1 cellular context compared by ENCODE assay signal in genomic region chr12:85821759-85822158, GRCh38.
TF ChIP-seq lines count a peak whose summit lies in the region.

No MANE protein-coding gene starts in this region.

TF ChIP-seq in HepG2, 621 proteins besides CTCF, POLR2A, EP300 and RAD21 (continued from another document and continues in another):
- TF ChIP-seq, protein P1, sequence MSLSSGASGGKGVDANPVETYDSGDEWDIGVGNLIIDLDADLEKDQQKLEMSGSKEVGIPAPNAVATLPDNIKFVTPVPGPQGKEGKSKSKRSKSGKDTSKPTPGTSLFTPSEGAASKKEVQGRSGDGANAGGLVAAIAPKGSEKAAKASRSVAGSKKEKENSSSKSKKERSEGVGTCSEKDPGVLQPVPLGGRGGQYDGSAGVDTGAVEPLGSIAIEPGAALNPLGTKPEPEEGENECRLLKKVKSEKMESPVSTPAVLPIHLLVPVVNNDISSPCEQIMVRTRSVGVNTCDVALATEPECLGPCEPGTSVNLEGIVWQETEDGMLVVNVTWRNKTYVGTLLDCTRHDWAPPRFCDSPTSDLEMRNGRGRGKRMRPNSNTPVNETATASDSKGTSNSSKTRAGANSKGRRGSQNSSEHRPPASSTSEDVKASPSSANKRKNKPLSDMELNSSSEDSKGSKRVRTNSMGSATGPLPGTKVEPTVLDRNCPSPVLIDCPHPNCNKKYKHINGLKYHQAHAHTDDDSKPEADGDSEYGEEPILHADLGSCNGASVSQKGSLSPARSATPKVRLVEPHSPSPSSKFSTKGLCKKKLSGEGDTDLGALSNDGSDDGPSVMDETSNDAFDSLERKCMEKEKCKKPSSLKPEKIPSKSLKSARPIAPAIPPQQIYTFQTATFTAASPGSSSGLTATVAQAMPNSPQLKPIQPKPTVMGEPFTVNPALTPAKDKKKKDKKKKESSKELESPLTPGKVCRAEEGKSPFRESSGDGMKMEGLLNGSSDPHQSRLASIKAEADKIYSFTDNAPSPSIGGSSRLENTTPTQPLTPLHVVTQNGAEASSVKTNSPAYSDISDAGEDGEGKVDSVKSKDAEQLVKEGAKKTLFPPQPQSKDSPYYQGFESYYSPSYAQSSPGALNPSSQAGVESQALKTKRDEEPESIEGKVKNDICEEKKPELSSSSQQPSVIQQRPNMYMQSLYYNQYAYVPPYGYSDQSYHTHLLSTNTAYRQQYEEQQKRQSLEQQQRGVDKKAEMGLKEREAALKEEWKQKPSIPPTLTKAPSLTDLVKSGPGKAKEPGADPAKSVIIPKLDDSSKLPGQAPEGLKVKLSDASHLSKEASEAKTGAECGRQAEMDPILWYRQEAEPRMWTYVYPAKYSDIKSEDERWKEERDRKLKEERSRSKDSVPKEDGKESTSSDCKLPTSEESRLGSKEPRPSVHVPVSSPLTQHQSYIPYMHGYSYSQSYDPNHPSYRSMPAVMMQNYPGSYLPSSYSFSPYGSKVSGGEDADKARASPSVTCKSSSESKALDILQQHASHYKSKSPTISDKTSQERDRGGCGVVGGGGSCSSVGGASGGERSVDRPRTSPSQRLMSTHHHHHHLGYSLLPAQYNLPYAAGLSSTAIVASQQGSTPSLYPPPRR (CRISPR knock-in tag; IDR thresholded peaks at IDR 0.05; ENCODE audit: borderline replicate concordance): peak; percentile 92
- TF ChIP-seq ERF (CRISPR knock-in tag; IDR thresholded peaks at IDR 0.05): peak; percentile 37; the same call in 1 of the 2 replicates
- TF ChIP-seq, protein P2, sequence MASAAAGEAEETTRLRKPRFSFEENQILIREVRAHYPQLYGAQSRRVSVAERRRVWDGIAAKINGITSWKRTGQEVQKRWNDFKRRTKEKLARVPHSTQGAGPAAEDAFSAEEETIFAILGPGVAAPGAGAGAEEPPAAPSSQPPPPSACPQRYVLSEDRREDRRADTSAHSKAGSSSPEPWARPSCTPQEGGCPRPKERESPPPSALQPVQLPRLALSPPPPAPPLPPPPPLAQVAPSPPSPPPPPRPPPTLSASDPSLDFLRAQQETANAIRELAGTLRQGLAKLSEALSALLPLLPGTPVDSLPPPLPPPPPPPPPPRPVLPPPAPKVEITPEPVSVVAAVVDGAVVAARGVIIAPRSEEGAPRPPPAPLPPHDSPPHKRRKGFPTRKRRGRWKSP (CRISPR knock-in tag; IDR thresholded peaks at IDR 0.05): no peak
- TF ChIP-seq PHF20 (CRISPR knock-in tag; IDR thresholded peaks at IDR 0.05): no peak
- no peak for TF ChIP-seq BATF2 (CRISPR knock-in tag; IDR thresholded peaks at IDR 0.05)
- TF ChIP-seq KLF16 (CRISPR knock-in tag; IDR thresholded peaks at IDR 0.05): no peak
- no peak for TF ChIP-seq ZFAT (CRISPR knock-in tag; conservative IDR thresholded peaks at IDR 0.05)
- TF ChIP-seq, protein P3, sequence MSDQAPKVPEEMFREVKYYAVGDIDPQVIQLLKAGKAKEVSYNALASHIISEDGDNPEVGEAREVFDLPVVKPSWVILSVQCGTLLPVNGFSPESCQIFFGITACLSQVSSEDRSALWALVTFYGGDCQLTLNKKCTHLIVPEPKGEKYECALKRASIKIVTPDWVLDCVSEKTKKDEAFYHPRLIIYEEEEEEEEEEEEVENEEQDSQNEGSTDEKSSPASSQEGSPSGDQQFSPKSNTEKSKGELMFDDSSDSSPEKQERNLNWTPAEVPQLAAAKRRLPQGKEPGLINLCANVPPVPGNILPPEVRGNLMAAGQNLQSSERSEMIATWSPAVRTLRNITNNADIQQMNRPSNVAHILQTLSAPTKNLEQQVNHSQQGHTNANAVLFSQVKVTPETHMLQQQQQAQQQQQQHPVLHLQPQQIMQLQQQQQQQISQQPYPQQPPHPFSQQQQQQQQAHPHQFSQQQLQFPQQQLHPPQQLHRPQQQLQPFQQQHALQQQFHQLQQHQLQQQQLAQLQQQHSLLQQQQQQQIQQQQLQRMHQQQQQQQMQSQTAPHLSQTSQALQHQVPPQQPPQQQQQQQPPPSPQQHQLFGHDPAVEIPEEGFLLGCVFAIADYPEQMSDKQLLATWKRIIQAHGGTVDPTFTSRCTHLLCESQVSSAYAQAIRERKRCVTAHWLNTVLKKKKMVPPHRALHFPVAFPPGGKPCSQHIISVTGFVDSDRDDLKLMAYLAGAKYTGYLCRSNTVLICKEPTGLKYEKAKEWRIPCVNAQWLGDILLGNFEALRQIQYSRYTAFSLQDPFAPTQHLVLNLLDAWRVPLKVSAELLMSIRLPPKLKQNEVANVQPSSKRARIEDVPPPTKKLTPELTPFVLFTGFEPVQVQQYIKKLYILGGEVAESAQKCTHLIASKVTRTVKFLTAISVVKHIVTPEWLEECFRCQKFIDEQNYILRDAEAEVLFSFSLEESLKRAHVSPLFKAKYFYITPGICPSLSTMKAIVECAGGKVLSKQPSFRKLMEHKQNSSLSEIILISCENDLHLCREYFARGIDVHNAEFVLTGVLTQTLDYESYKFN (CRISPR knock-in tag; conservative IDR thresholded peaks at IDR 0.05): peak; percentile 46
- TF ChIP-seq, protein P4, sequence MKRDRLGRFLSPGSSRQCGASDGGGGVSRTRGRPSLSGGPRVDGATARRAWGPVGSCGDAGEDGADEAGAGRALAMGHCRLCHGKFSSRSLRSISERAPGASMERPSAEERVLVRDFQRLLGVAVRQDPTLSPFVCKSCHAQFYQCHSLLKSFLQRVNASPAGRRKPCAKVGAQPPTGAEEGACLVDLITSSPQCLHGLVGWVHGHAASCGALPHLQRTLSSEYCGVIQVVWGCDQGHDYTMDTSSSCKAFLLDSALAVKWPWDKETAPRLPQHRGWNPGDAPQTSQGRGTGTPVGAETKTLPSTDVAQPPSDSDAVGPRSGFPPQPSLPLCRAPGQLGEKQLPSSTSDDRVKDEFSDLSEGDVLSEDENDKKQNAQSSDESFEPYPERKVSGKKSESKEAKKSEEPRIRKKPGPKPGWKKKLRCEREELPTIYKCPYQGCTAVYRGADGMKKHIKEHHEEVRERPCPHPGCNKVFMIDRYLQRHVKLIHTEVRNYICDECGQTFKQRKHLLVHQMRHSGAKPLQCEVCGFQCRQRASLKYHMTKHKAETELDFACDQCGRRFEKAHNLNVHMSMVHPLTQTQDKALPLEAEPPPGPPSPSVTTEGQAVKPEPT (CRISPR knock-in tag; IDR thresholded peaks at IDR 0.05; ENCODE audit: low read depth): no peak
- TF ChIP-seq ZNF770 (CRISPR knock-in tag; IDR thresholded peaks at IDR 0.05): no peak
- no peak for TF ChIP-seq ZNF44 (CRISPR knock-in tag; IDR thresholded peaks at IDR 0.05)
- no peak for TF ChIP-seq ZKSCAN5 (CRISPR knock-in tag; IDR thresholded peaks at IDR 0.05)
- TF ChIP-seq GATAD2A (CRISPR knock-in tag; IDR thresholded peaks at IDR 0.05): peak; percentile 52
- TF ChIP-seq NR2F6 (IDR thresholded peaks at IDR 0.05): peak; percentile 67; the same call in 1 of the 2 replicates
- TF ChIP-seq NR2F6 (CRISPR knock-in tag; IDR thresholded peaks at IDR 0.05): peak; percentile 37; the same call in 1 of the 2 replicates
- no peak for TF ChIP-seq MAFG (CRISPR knock-in tag; IDR thresholded peaks at IDR 0.05)
- no peak for TF ChIP-seq ZBTB38 (CRISPR knock-in tag; IDR thresholded peaks at IDR 0.05)
- no peak for TF ChIP-seq ZNF432 (CRISPR knock-in tag; IDR thresholded peaks at IDR 0.05; ENCODE audit: borderline replicate concordance)
- TF ChIP-seq HOXA9 (CRISPR knock-in tag; IDR thresholded peaks at IDR 0.05; ENCODE audit: borderline replicate concordance): no peak
- TF ChIP-seq, protein P5, sequence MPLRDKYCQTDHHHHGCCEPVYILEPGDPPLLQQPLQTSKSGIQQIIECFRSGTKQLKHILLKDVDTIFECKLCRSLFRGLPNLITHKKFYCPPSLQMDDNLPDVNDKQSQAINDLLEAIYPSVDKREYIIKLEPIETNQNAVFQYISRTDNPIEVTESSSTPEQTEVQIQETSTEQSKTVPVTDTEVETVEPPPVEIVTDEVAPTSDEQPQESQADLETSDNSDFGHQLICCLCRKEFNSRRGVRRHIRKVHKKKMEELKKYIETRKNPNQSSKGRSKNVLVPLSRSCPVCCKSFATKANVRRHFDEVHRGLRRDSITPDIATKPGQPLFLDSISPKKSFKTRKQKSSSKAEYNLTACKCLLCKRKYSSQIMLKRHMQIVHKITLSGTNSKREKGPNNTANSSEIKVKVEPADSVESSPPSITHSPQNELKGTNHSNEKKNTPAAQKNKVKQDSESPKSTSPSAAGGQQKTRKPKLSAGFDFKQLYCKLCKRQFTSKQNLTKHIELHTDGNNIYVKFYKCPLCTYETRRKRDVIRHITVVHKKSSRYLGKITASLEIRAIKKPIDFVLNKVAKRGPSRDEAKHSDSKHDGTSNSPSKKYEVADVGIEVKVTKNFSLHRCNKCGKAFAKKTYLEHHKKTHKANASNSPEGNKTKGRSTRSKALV (CRISPR knock-in tag; IDR thresholded peaks at IDR 0.05): no peak
- TF ChIP-seq IRF2 (CRISPR knock-in tag; IDR thresholded peaks at IDR 0.05): no peak
- TF ChIP-seq, protein P6, sequence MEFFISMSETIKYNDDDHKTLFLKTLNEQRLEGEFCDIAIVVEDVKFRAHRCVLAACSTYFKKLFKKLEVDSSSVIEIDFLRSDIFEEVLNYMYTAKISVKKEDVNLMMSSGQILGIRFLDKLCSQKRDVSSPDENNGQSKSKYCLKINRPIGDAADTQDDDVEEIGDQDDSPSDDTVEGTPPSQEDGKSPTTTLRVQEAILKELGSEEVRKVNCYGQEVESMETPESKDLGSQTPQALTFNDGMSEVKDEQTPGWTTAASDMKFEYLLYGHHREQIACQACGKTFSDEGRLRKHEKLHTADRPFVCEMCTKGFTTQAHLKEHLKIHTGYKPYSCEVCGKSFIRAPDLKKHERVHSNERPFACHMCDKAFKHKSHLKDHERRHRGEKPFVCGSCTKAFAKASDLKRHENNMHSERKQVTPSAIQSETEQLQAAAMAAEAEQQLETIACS (CRISPR knock-in tag; IDR thresholded peaks at IDR 0.05): no peak
- no peak for TF ChIP-seq ZNF792 (CRISPR knock-in tag; IDR thresholded peaks at IDR 0.05)
- TF ChIP-seq AGO1 (IDR thresholded peaks at IDR 0.05; ENCODE audit: low read depth, low read length, poor library complexity, severe bottlenecking): no peak
- no peak for TF ChIP-seq TBX2 (CRISPR knock-in tag; IDR thresholded peaks at IDR 0.05; ENCODE audit: borderline replicate concordance)
- TF ChIP-seq MAFK (conservative IDR thresholded peaks at IDR 0.05 in 1 of 2, IDR thresholded peaks at IDR 0.05 in 1 of 2; ENCODE audit: low read length in 2 of 2): no peak
- TF ChIP-seq MNT (IDR thresholded peaks at IDR 0.05): no peak
- TF ChIP-seq IRF1 (CRISPR knock-in tag; IDR thresholded peaks at IDR 0.05; ENCODE audit: low read depth): no peak
- TF ChIP-seq, protein P7, sequence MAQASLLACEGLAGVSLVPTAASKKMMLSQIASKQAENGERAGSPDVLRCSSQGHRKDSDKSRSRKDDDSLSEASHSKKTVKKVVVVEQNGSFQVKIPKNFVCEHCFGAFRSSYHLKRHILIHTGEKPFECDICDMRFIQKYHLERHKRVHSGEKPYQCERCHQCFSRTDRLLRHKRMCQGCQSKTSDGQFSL (CRISPR knock-in tag; IDR thresholded peaks at IDR 0.05): no peak
- no peak for TF ChIP-seq TCF7L2 (IDR thresholded peaks at IDR 0.05; ENCODE audit: low read depth, low read length)
- TF ChIP-seq, protein P8, sequence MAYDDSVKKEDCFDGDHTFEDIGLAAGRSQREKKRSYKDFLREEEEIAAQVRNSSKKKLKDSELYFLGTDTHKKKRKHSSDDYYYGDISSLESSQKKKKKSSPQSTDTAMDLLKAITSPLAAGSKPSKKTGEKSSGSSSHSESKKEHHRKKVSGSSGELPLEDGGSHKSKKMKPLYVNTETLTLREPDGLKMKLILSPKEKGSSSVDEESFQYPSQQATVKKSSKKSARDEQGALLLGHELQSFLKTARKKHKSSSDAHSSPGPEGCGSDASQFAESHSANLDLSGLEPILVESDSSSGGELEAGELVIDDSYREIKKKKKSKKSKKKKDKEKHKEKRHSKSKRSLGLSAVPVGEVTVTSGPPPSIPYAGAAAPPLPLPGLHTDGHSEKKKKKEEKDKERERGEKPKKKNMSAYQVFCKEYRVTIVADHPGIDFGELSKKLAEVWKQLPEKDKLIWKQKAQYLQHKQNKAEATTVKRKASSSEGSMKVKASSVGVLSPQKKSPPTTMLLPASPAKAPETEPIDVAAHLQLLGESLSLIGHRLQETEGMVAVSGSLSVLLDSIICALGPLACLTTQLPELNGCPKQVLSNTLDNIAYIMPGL (CRISPR knock-in tag; IDR thresholded peaks at IDR 0.05; ENCODE audit: borderline replicate concordance in 1 of 2, low read depth in 1 of 2): no peak
- no peak for TF ChIP-seq ZNF224 (CRISPR knock-in tag; IDR thresholded peaks at IDR 0.05)
- TF ChIP-seq TOE1 (CRISPR knock-in tag; IDR thresholded peaks at IDR 0.05): no peak
- no peak for TF ChIP-seq ZNF382 (CRISPR knock-in tag; IDR thresholded peaks at IDR 0.05; ENCODE audit: borderline replicate concordance)
- no peak for TF ChIP-seq NFE2L1 (CRISPR knock-in tag; IDR thresholded peaks at IDR 0.05; ENCODE audit: borderline replicate concordance)
- TF ChIP-seq ISL2 (CRISPR knock-in tag; IDR thresholded peaks at IDR 0.05): 0 out of 2 replicates have a peak, but pooled peaks have one; percentile 28
- TF ChIP-seq ELF1 (CRISPR knock-in tag; IDR thresholded peaks at IDR 0.05): no peak
